In genomic region chr19:33895366-33895765, GRCh38 we compare ENCODE assay signal across 29 cellular contexts.
"Had no signal": no experiment of that assay in that cellular context is flagged by ENCODE, and none has a peak within 500 bp of the region (broad histone marks: within the 10 kb centered on the region; RNA-seq: fewer than 3 reads in every experiment).

No MANE protein-coding gene starts in this region.

- H3K9me3 ChIP-seq: colonic mucosa had no signal

- H3K4me1 ChIP-seq: colonic mucosa, esophagus muscularis mucosa, esophagus squamous epithelium, foreskin keratinocyte, gastrocnemius medialis, gastroesophageal sphincter, heart left ventricle, heart right ventricle had no signal

- H3K4me1 Mint-ChIP-seq: endodermal cell had no signal

- ATAC-seq: effector memory CD8-positive, alpha-beta T cell; esophagus mucosa; foreskin keratinocyte; gastrocnemius medialis; gastroesophageal sphincter; heart left ventricle; heart right ventricle had no signal

- FAIRE-seq: colon, endometrium, endothelial cell of umbilical vein, frontal cortex had no signal

- H3K27ac ChIP-seq: colonic mucosa, coronary artery, dorsolateral prefrontal cortex, epithelial cell of prostate, esophagus muscularis mucosa, esophagus squamous epithelium, foreskin keratinocyte, gastrocnemius medialis, gastroesophageal sphincter, heart left ventricle, heart right ventricle had no signal

- H3K27me3 ChIP-seq: colonic mucosa, gastrocnemius medialis, heart left ventricle had no signal

- DNase-seq: colonic mucosa; cortex of kidney; dermis blood vessel endothelial cell; dorsolateral prefrontal cortex; effector CD4-positive, alpha-beta T cell; effector CD8-positive, alpha-beta T cell; effector memory CD4-positive, alpha-beta T cell; effector memory CD8-positive, alpha-beta T cell; endodermal cell; erythroblast; esophagus squamous epithelium; foreskin fibroblast; foreskin keratinocyte; foreskin melanocyte; gastrocnemius medialis; glutamatergic neuron; head of caudate nucleus; heart left ventricle; heart right ventricle had no signal

- H3K4me3 ChIP-seq: colonic mucosa, coronary artery, dorsolateral prefrontal cortex, esophagus muscularis mucosa, esophagus squamous epithelium, gastrocnemius medialis, gastroesophageal sphincter, heart left ventricle, heart right ventricle had no signal

- H3K27ac Mint-ChIP-seq: dendritic cell treated with granulocyte-macrophage colony-stimulating factor and Interleukin-4, amounts not matched to agents 40 ng/mL and 50 ng/mL, for 4 days; effector memory CD8-positive, alpha-beta T cell; endodermal cell had no signal

- H3K36me3 ChIP-seq: colonic mucosa, esophagus muscularis mucosa, esophagus squamous epithelium, gastrocnemius medialis, gastroesophageal sphincter, heart left ventricle, heart right ventricle had no signal

- H3K4me3 Mint-ChIP-seq: dendritic cell treated with granulocyte-macrophage colony-stimulating factor and Interleukin-4, amounts not matched to agents 40 ng/mL and 50 ng/mL, for 4 days; effector memory CD8-positive, alpha-beta T cell; endodermal cell had no signal
